ENCODE assay signal across 1 cellular context in the genomic region with DNA sequence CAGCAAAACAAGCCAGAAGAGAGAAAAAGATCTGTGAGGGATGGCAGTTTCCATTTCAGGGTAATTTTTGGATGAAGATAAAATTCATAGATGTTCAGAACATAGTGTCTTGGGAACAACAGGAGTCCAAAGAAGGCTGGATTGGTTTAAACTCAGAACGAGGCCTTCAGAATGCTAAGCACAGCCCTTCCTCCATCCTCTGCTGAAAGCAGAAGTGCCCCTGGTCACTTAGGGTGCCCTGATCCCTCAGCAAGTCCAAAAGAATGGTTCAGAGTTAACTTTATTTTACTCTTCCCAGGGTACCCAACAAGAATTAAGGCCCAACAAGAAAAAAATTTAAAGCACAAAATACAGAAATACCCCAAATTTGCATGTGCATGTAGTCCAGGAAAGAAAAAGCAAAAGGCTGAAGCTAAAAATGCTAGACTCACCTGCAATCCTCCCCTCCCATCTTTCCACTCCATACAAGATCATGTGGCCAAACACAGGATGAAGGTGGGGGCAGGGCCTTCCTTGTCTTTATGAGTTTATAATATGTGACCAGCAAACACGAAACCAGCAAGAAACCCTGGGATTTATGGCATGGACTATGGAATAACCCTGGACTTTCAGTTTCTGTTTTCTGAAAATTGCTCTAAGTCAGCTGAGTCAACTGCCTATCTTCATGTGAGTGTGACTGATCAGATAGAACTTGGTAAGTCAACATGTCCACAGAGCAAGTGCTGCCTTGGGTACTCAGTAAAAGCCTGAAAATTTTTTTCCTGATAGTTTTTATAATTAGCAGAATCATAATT.
TF ChIP-seq lines count a peak whose summit lies in the region.

No MANE protein-coding gene starts in this region.

TF ChIP-seq in HepG2, 621 proteins besides CTCF, POLR2A, EP300 and RAD21:
- TF ChIP-seq ZNF441 (CRISPR knock-in tag; IDR thresholded peaks at IDR 0.05; ENCODE audit: borderline replicate concordance) (no peak), ERF (CRISPR knock-in tag; IDR thresholded peaks at IDR 0.05) (no peak), ZNF775 (CRISPR knock-in tag; IDR thresholded peaks at IDR 0.05; ENCODE audit: borderline replicate concordance) (no peak), ZNF124 (CRISPR knock-in tag; IDR thresholded peaks at IDR 0.05) (no peak), FOXO1 (CRISPR knock-in tag; IDR thresholded peaks at IDR 0.05) (no peak), IRF2 (CRISPR knock-in tag; IDR thresholded peaks at IDR 0.05) (peak; percentile 63; the same call in 1 of the 2 replicates), NPAS2 (CRISPR knock-in tag; IDR thresholded peaks at IDR 0.05; ENCODE audit: borderline replicate concordance) (no peak), KAT2B (IDR thresholded peaks at IDR 0.05; ENCODE audit: borderline replicate concordance, low read depth, low read length) (no peak), TBP (CRISPR knock-in tag; IDR thresholded peaks at IDR 0.05) (no peak), SMARCC2 (IDR thresholded peaks at IDR 0.05) (no peak), ZNF782 (CRISPR knock-in tag; IDR thresholded peaks at IDR 0.05; ENCODE audit: borderline replicate concordance) (no peak), ZC3H4 (CRISPR knock-in tag; IDR thresholded peaks at IDR 0.05; ENCODE audit: borderline replicate concordance) (no peak), SAP130 (CRISPR knock-in tag; IDR thresholded peaks at IDR 0.05; ENCODE audit: low read depth) (0 out of 2 replicates have a peak, but pooled peaks have one; percentile 11), ZFP36 (IDR thresholded peaks at IDR 0.05; ENCODE audit: borderline replicate concordance, low read depth, low read length, partially characterized antibody) (no peak), GATA4 (IDR thresholded peaks at IDR 0.05; ENCODE audit: borderline replicate concordance, low read depth) (no peak)
- TF ChIP-seq, protein P1, sequence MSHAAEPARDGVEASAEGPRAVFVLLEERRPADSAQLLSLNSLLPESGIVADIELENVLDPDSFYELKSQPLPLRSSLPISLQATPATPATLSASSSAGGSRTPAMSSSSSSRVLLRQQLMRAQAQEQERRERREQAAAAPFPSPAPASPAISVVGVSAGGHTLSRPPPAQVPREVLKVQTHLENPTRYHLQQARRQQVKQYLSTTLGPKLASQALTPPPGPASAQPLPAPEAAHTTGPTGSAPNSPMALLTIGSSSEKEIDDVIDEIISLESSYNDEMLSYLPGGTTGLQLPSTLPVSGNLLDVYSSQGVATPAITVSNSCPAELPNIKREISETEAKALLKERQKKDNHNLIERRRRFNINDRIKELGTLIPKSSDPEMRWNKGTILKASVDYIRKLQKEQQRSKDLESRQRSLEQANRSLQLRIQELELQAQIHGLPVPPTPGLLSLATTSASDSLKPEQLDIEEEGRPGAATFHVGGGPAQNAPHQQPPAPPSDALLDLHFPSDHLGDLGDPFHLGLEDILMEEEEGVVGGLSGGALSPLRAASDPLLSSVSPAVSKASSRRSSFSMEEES (CRISPR knock-in tag; IDR thresholded peaks at IDR 0.05) = no peak
- TF ChIP-seq, protein P2, sequence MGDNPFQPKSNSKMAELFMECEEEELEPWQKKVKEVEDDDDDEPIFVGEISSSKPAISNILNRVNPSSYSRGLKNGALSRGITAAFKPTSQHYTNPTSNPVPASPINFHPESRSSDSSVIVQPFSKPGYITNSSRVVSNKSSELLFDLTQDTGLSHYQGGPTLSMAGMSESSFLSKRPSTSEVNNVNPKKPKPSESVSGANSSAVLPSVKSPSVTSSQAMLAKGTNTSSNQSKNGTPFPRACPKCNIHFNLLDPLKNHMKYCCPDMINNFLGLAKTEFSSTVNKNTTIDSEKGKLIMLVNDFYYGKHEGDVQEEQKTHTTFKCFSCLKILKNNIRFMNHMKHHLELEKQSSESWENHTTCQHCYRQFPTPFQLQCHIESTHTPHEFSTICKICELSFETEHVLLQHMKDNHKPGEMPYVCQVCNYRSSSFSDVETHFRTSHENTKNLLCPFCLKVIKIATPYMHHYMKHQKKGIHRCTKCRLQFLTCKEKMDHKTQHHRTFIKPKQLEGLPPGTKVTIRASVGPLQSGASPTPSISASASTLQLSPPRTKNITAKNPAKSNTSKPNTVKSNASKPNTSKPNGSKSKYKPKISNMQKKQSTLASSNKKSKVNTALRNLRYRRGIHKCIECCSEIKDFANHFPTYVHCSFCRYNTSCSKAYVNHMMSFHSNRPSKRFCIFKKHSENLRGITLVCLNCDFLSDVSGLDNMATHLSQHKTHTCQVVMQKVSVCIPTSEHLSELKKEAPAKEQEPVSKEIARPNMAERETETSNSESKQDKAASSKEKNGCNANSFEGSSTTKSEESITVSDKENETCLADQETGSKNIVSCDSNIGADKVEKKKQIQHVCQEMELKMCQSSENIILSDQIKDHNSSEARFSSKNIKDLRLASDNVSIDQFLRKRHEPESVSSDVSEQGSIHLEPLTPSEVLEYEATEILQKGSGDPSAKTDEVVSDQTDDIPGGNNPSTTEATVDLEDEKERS (CRISPR knock-in tag; IDR thresholded peaks at IDR 0.05) = no peak
- TF ChIP-seq, protein P3, sequence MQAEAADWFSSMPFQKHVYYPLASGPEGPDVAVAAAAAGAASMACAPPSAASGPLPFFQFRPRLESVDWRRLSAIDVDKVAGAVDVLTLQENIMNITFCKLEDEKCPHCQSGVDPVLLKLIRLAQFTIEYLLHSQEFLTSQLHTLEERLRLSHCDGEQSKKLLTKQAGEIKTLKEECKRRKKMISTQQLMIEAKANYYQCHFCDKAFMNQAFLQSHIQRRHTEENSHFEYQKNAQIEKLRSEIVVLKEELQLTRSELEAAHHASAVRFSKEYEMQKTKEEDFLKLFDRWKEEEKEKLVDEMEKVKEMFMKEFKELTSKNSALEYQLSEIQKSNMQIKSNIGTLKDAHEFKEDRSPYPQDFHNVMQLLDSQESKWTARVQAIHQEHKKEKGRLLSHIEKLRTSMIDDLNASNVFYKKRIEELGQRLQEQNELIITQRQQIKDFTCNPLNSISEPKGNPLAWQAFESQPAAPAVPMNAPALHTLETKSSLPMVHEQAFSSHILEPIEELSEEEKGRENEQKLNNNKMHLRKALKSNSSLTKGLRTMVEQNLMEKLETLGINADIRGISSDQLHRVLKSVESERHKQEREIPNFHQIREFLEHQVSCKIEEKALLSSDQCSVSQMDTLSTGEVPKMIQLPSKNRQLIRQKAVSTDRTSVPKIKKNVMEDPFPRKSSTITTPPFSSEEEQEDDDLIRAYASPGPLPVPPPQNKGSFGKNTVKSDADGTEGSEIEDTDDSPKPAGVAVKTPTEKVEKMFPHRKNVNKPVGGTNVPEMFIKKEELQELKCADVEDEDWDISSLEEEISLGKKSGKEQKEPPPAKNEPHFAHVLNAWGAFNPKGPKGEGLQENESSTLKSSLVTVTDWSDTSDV (CRISPR knock-in tag; IDR thresholded peaks at IDR 0.05) = no peak
- TF ChIP-seq, protein P4, sequence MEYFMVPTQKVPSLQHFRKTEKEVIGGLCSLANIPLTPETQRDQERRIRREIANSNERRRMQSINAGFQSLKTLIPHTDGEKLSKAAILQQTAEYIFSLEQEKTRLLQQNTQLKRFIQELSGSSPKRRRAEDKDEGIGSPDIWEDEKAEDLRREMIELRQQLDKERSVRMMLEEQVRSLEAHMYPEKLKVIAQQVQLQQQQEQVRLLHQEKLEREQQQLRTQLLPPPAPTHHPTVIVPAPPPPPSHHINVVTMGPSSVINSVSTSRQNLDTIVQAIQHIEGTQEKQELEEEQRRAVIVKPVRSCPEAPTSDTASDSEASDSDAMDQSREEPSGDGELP (IDR thresholded peaks at IDR 0.05; ENCODE audit: borderline replicate concordance, low read depth) = peak; percentile 29; the same call in 1 of the 2 replicates
- TF ChIP-seq, protein P5, sequence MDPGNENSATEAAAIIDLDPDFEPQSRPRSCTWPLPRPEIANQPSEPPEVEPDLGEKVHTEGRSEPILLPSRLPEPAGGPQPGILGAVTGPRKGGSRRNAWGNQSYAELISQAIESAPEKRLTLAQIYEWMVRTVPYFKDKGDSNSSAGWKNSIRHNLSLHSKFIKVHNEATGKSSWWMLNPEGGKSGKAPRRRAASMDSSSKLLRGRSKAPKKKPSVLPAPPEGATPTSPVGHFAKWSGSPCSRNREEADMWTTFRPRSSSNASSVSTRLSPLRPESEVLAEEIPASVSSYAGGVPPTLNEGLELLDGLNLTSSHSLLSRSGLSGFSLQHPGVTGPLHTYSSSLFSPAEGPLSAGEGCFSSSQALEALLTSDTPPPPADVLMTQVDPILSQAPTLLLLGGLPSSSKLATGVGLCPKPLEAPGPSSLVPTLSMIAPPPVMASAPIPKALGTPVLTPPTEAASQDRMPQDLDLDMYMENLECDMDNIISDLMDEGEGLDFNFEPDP (CRISPR knock-in tag; conservative IDR thresholded peaks at IDR 0.05) = no peak
TF ChIP-seq in HepG2: peak in this region for 3.
